ENCODE assay signal across 8 cellular contexts in genomic region chr3:49701388-49702077, GRCh38. TPM values are rescaled to one million over a fixed set of nuclear protein-coding genes. Genes with fewer than 3 reads are reported as not detected.
A peak's percentile ranks its signal among the peaks of the same experiment; 100 is the strongest.
DNase-seq lines count a peak whose midpoint lies in the region; ATAC-seq and TF ChIP-seq lines count a peak whose summit lies in the region.
"Had no signal": no experiment of that assay in that cellular context is flagged by ENCODE, and none has a peak within 500 bp of the region (broad histone marks: within the 10 kb centered on the region; RNA-seq: fewer than 3 reads in every experiment).

No MANE protein-coding gene starts in this region.

- TF ChIP-seq CTCF in HL-60 (IDR thresholded peaks at IDR 0.05; ENCODE audit: insufficient read depth, low read length), result peak; percentile 4
- peak in 4 of 6 experiments; percentile 20 to 45 (median 29) for TF ChIP-seq CTCF in esophagus squamous epithelium (IDR thresholded peaks at IDR 0.05)

- H3K4me3 Mint-ChIP-seq in activated CD4-positive, alpha-beta memory T cell treated with anti-CD3 and anti-CD28 coated beads, Interleukin-2, amount 10 ng/mL, durations not matched to agents 7 days and 5 days, result no peak overlapping the region

- H3K4me3 ChIP-seq in HL-60 (replicated peaks; ENCODE audit: insufficient read depth, low read length) (no peak overlapping the region), esophagus squamous epithelium (no peak overlapping the region)

- DNase-seq in AG08395 (ENCODE audit: low spot score) (peak; percentile 43), HL-60 (ENCODE audit: low read depth in 1 of 2, low spot score in 1 of 2) (no peak), esophagus squamous epithelium (lab: John Stamatoyannopoulos, UW) (no peak)
- DNase-seq in stimulated activated CD4-positive, alpha-beta T cell treated with anti-CD3 and anti-CD28 coated beads, Interleukin-2, amount 100 ng/mL, for 24 hours, result no peak
- no peak for DNase-seq in activated CD4-positive, alpha-beta memory T cell treated with anti-CD3 and anti-CD28 coated beads, Interleukin-2, amount 10 ng/mL, durations not matched to agents 7 days and 5 days
- DNase-seq: NCI-H1417 treated with DMSO at 0.1 percent for 48 hours had no signal

- CTCF ChIA-PET in activated CD4-positive, alpha-beta memory T cell treated with anti-CD3 and anti-CD28 coated beads, Interleukin-2, amount 10 ng/mL, durations not matched to agents 7 days and 5 days (lab: Charles Lee), result interaction anchor here (0.6 to 3.3 kb wide), 7 partner anchors 101 to 590 kb away, joined by 3 to 21 read pairs (median 3); partner anchors contain the start of gene INKA1

- no peaks in the 10 kb centered on the region for H3K4me1 Mint-ChIP-seq in activated CD4-positive, alpha-beta memory T cell treated with anti-CD3 and anti-CD28 coated beads, Interleukin-2, amount 10 ng/mL, durations not matched to agents 7 days and 5 days

- H3K27ac ChIP-seq in HL-60 (replicated peaks), result no peak overlapping the region
- no peak overlapping the region for H3K27ac ChIP-seq in esophagus squamous epithelium
- H3K27ac ChIP-seq: neutrophil had no signal

- H3K36me3 Mint-ChIP-seq in activated CD4-positive, alpha-beta memory T cell treated with anti-CD3 and anti-CD28 coated beads, Interleukin-2, amount 10 ng/mL, durations not matched to agents 7 days and 5 days (ENCODE audit: low read depth), result peaks cover 7% of the 10 kb centered on the region

- H3K36me3 ChIP-seq in esophagus squamous epithelium, result peaks cover 10 to 98% (median 15%) of the 10 kb centered on the region in 3 donors

- no peak overlapping the region for H3K27ac Mint-ChIP-seq in activated CD4-positive, alpha-beta memory T cell treated with anti-CD3 and anti-CD28 coated beads, Interleukin-2, amount 10 ng/mL, durations not matched to agents 7 days and 5 days

- H3K4me1 ChIP-seq in esophagus squamous epithelium, result peaks cover 0 to 5% (median 0%) of the 10 kb centered on the region in 3 donors

- intact Hi-C loops in esophagus squamous epithelium (cut with DNase I), result loop anchor here (10.0 kb wide), 1 partner anchor 143 kb away; no protein-coding TSS in a partner anchor

- ATAC-seq in GM18867 (IDR thresholded peaks at IDR 0.05; ENCODE audit: unreplicated experiment), result no peak

- H3K9me3 ChIP-seq in esophagus squamous epithelium, result no peaks in the 10 kb centered on the region
- H3K9me3 ChIP-seq: neutrophil had no signal

- H3K9me3 Mint-ChIP-seq in activated CD4-positive, alpha-beta memory T cell treated with anti-CD3 and anti-CD28 coated beads, Interleukin-2, amount 10 ng/mL, durations not matched to agents 7 days and 5 days, result no peaks in the 10 kb centered on the region

- WGBS in esophagus squamous epithelium, 2 donors, result 80 to 98% methylated on average over 1 to 13 of the region's 21 CpGs

- no peaks in the 10 kb centered on the region for H3K27me3 ChIP-seq in HL-60 (ENCODE audit: insufficient read depth, poor library complexity, severe bottlenecking)
- no peaks in the 10 kb centered on the region for H3K27me3 ChIP-seq in esophagus squamous epithelium
- H3K27me3 ChIP-seq: neutrophil had no signal

- POLR2A ChIA-PET in activated CD4-positive, alpha-beta memory T cell treated with anti-CD3 and anti-CD28 coated beads, Interleukin-2, amount 10 ng/mL, durations not matched to agents 7 days and 5 days (lab: Charles Lee), result interaction anchor here (0.7 to 1.7 kb wide), 3 partner anchors 17 to 102 kb away, joined by 3 to 6 read pairs (median 3); partner anchors contain the start of genes AMIGO3, GMPPB and INKA1

- no peak for TF ChIP-seq POLR2A in esophagus squamous epithelium (IDR thresholded peaks at IDR 0.05)

- H3K27me3 Mint-ChIP-seq in activated CD4-positive, alpha-beta memory T cell treated with anti-CD3 and anti-CD28 coated beads, Interleukin-2, amount 10 ng/mL, durations not matched to agents 7 days and 5 days, result no peaks in the 10 kb centered on the region

RNA-seq across cellular contexts. Expression of gene RNF123, which starts 12.2 kb away (rescaled TPM):
- 10 to 100 TPM; 14.7 to 21.8 (median 15.8) TPM for total RNA-seq in esophagus squamous epithelium
- 10 to 100 TPM; 35.5 to 38.3 TPM for total RNA-seq in activated CD4-positive, alpha-beta memory T cell treated with anti-CD3 and anti-CD28 coated beads, Interleukin-2, amount 10 ng/mL, durations not matched to agents 7 days and 5 days

RNA-seq across cellular contexts. Expression of gene MST1, which starts 12.3 kb away (rescaled TPM):
- 10 to 100 TPM in 1 of 4 donors, 1 to 10 TPM in 3; 2.3 to 12.2 (median 2.7) TPM for total RNA-seq in esophagus squamous epithelium
- 10 to 100 TPM in 1 of 2 experiments, 1 to 10 TPM in 1; 8.6 to 12.4 TPM for total RNA-seq in activated CD4-positive, alpha-beta memory T cell treated with anti-CD3 and anti-CD28 coated beads, Interleukin-2, amount 10 ng/mL, durations not matched to agents 7 days and 5 days

RNA-seq across cellular contexts. Expression of gene AMIGO3, which starts 18.0 kb away (rescaled TPM):
- total RNA-seq in esophagus squamous epithelium, result 1 to 10 TPM in 2 of 4 donors, not detected in 2; 1.3 to 2.2 TPM
- under 1 TPM; 0.23 to 0.28 TPM for total RNA-seq in activated CD4-positive, alpha-beta memory T cell treated with anti-CD3 and anti-CD28 coated beads, Interleukin-2, amount 10 ng/mL, durations not matched to agents 7 days and 5 days

RNA-seq across cellular contexts. Expression of gene GMPPB, which starts 22.2 kb away (rescaled TPM):
- 10 to 100 TPM; 17.7 to 49.7 (median 33.8) TPM for total RNA-seq in esophagus squamous epithelium
- total RNA-seq in activated CD4-positive, alpha-beta memory T cell treated with anti-CD3 and anti-CD28 coated beads, Interleukin-2, amount 10 ng/mL, durations not matched to agents 7 days and 5 days, result 10 to 100 TPM; 48.2 to 49.0 TPM

RNA-seq across cellular contexts. Expression of gene APEH, which starts 27.4 kb away (rescaled TPM):
- 100 to 1,000 TPM in 1 of 4 donors, 10 to 100 TPM in 3; 60.7 to 102 (median 89.4) TPM for total RNA-seq in esophagus squamous epithelium
- total RNA-seq in activated CD4-positive, alpha-beta memory T cell treated with anti-CD3 and anti-CD28 coated beads, Interleukin-2, amount 10 ng/mL, durations not matched to agents 7 days and 5 days, result 100 to 1,000 TPM; 132 to 136 TPM
